In the genomic region with DNA sequence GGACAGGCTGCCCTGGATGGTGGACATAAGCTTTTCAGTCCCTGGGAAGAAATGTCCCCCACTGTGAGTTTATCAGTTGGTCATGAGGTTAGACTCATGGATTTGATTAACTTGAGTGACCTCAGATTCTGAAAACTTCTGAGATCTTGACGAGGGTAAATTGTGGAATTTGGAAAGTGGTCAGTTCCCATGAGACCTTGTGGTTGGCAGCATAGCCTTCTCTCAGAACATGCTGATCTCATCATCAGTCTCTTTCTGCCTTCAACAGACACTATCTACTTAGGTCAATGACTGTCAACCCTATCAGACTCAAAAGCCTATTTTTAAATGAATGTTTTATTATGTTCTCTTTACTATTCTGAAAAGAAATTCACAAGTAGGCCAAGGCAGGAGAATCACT, we compare ENCODE assay signal across 26 cellular contexts. TPM values are rescaled to one million over a fixed set of nuclear protein-coding genes. Genes with fewer than 3 reads are reported as not detected.
DNase-seq lines count a peak whose midpoint lies in the region; ATAC-seq and TF ChIP-seq lines count a peak whose summit lies in the region.
"Had no signal": no experiment of that assay in that cellular context is flagged by ENCODE, and none has a peak within 500 bp of the region (broad histone marks: within the 10 kb centered on the region; RNA-seq: fewer than 3 reads in every experiment).

No MANE protein-coding gene starts in this region.

- no peak overlapping the region for H2AFZ ChIP-seq in osteoblast (ENCODE audit: low read length)

- H3K27ac ChIP-seq in osteoblast (ENCODE audit: low read depth, low read length), result peak overlapping the region; percentile 9
- H3K27ac ChIP-seq: ovary, SJSA1, tibial artery had no signal

- ATAC-seq in HG03469 (IDR thresholded peaks at IDR 0.05; ENCODE audit: unreplicated experiment), result no peak
- ATAC-seq: activated T-cell treated with anti-CD3 and anti-CD28 coated beads, Interleukin-2, amount 50 U/mL, for 4 hours; esophagus mucosa; T-cell had no signal

- DNase-seq in AG20443 (ENCODE audit: low spot score) (peak; percentile 43), NB4 (ENCODE audit: low read depth) (peak; percentile 28), fibroblast of gingiva (ENCODE audit: low read depth) (peak; percentile 48), osteoblast (ENCODE audit: insufficient read length, low spot score, missing footprints) (no peak), HT-29 (ENCODE audit: low spot score) (no peak), NCI-H226 (no peak)
- DNase-seq: ACHN; activated B cell treated with CpG ODN at 0.5 μM for 24 hours; activated gamma-delta T cell; activated naive CD8-positive, alpha-beta T cell treated with anti-CD3 and anti-CD28 coated beads for 36 hours; activated T-cell treated with anti-CD3 and anti-CD28 coated beads, Interleukin-2, amount 50 U/mL, for 4 hours; aorta; central memory CD4-positive, alpha-beta T cell; GDM1; hypothalamus; IMR-90; NCI-H2107; NCI-H446; ovary; stimulated activated CD4-positive, alpha-beta T cell treated with anti-CD3 and anti-CD28 coated beads, Interleukin-12 subunit alpha, Interleukin-12 subunit beta, amount 100 ng/mL, for 4 hours; stimulated activated CD4-positive, alpha-beta T cell treated with anti-CD3 and anti-CD28 coated beads, Interleukin-2, amount 100 ng/mL, for 48 hours; T-cell; tibial artery had no signal

- H3K9me3 ChIP-seq in osteoblast (ENCODE audit: low read depth, low read length), result no peaks in the 10 kb centered on the region
- H3K9me3 ChIP-seq: ovary, SJSA1, tibial artery had no signal

- TF ChIP-seq CTCF in NB4 (IDR thresholded peaks at IDR 0.05; ENCODE audit: low read depth, low read length) (no peak), osteoblast (IDR thresholded peaks at IDR 0.05; ENCODE audit: extremely low read depth, low read depth, low read length) (no peak)

- TF ChIP-seq POLR2A in NB4 (IDR thresholded peaks at IDR 0.05; ENCODE audit: extremely low read depth, insufficient read length), result no peak

- peaks cover 18% of the 10 kb centered on the region for H3K4me1 ChIP-seq in osteoblast (ENCODE audit: insufficient read depth, low read length)
- H3K4me1 ChIP-seq: SJSA1 had no signal

- no peaks in the 10 kb centered on the region for H3K36me3 ChIP-seq in osteoblast (ENCODE audit: insufficient read depth, low read length)
- H3K36me3 ChIP-seq: ovary, SJSA1, tibial artery had no signal

- no peak overlapping the region for H3K4me3 ChIP-seq in NB4 (ENCODE audit: low read depth, low read length)
- no peak overlapping the region for H3K4me3 ChIP-seq in osteoblast (ENCODE audit: insufficient read depth, low read length)
- H3K4me3 ChIP-seq: ovary, SJSA1, tibial artery had no signal

- H3K79me2 ChIP-seq in osteoblast (ENCODE audit: insufficient read depth, low read length), result no peaks in the 10 kb centered on the region

- H3K4me2 ChIP-seq in osteoblast (ENCODE audit: insufficient read depth, low read length), result no peak overlapping the region

- H4K20me1 ChIP-seq in osteoblast (ENCODE audit: insufficient read depth, low read length), result no peaks in the 10 kb centered on the region

- no peaks in the 10 kb centered on the region for H3K27me3 ChIP-seq in osteoblast (ENCODE audit: insufficient read depth, low read length)
- H3K27me3 ChIP-seq: ovary, SJSA1, tibial artery had no signal

RNA-seq across cellular contexts. Expression of gene NDUFB4, which starts 45.6 kb away (rescaled TPM):
- 38.4 and 40.7 TPM in 2 replicates for total RNA-seq in osteoblast
- 147 and 154 TPM in 2 replicates for total RNA-seq in HT-29 (2014; rRNA removed; shearing (Covaris generic))

Comparison
In these comparisons a context has a peak if more than half of its experiments do, and no peak if none do; other contexts are left out.
1. DNase-seq: peak in AG20443 (single experiment), NB4 (single experiment) and fibroblast of gingiva (single experiment); none in osteoblast (single experiment), HT-29 (single experiment) and NCI-H226 (single experiment).